14 cellular contexts compared by ENCODE assay signal in genomic region chr11:78432956-78433355, GRCh38.
"Had no signal": no experiment of that assay in that cellular context is flagged by ENCODE, and none has a peak within 500 bp of the region (broad histone marks: within the 10 kb centered on the region; RNA-seq: fewer than 3 reads in every experiment).

No MANE protein-coding gene starts in this region.

- H3K27ac ChIP-seq: lower lobe of right lung, thyroid gland, vagina had no signal

- H3K4me1 ChIP-seq: vagina had no signal

- H3K4me3 ChIP-seq: lower lobe of right lung, thyroid gland, vagina had no signal

- DNase-seq: activated CD4-positive, CD25-positive, alpha-beta regulatory T cell; activated CD8-positive, alpha-beta memory T cell treated with anti-CD3 and anti-CD28 coated beads, Interleukin-2, amount 50 U/mL, for 48 hours; activated gamma-delta T cell; lower lobe of right lung; midbrain; stimulated activated CD4-positive, alpha-beta T cell treated with anti-CD3 and anti-CD28 coated beads, Interleukin-12 subunit alpha, Interleukin-12 subunit beta, amount 100 ng/mL, for 4 hours; stimulated activated CD4-positive, alpha-beta T cell treated with anti-CD3 and anti-CD28 coated beads, Interleukin-2, amount 100 ng/mL, for 24 hours; SW 1271 had no signal

- H3K27ac Mint-ChIP-seq: activated CD4-positive, alpha-beta T cell treated with anti-CD3 and anti-CD28 coated beads, Interleukin-2, amount 10 ng/mL, durations not matched to agents 7 days and 5 days; activated naive CD8-positive, alpha-beta T cell; activated T-cell treated with anti-CD3 and anti-CD28 coated beads, Interleukin-2, amount 50 U/mL, for 72 hours; T-helper 2 cell treated with Interferon-gamma antibody and Interleukin-4, amounts not matched to agents 5 μg/mL and 100 μg/mL, for 36 hours had no signal

- ATAC-seq: activated T-cell treated with anti-CD3 and anti-CD28 coated beads, Interleukin-2, amount 50 U/mL, for 72 hours had no signal

- H3K36me3 ChIP-seq: lower lobe of right lung, thyroid gland, vagina had no signal

- H3K27me3 Mint-ChIP-seq: activated CD4-positive, alpha-beta T cell treated with anti-CD3 and anti-CD28 coated beads, Interleukin-2, amount 10 ng/mL, durations not matched to agents 7 days and 5 days; activated naive CD8-positive, alpha-beta T cell had no signal

- H3K4me3 Mint-ChIP-seq: activated CD4-positive, alpha-beta T cell treated with anti-CD3 and anti-CD28 coated beads, Interleukin-2, amount 10 ng/mL, durations not matched to agents 7 days and 5 days; activated naive CD8-positive, alpha-beta T cell; activated T-cell treated with anti-CD3 and anti-CD28 coated beads, Interleukin-2, amount 50 U/mL, for 72 hours; T-helper 2 cell treated with Interferon-gamma antibody and Interleukin-4, amounts not matched to agents 5 μg/mL and 100 μg/mL, for 36 hours had no signal

- H3K27me3 ChIP-seq: thyroid gland, vagina had no signal

- H3K9me3 Mint-ChIP-seq: activated CD4-positive, alpha-beta T cell treated with anti-CD3 and anti-CD28 coated beads, Interleukin-2, amount 10 ng/mL, durations not matched to agents 7 days and 5 days; activated T-cell treated with anti-CD3 and anti-CD28 coated beads, Interleukin-2, amount 50 U/mL, for 72 hours; T-helper 2 cell treated with Interferon-gamma antibody and Interleukin-4, amounts not matched to agents 5 μg/mL and 100 μg/mL, for 36 hours had no signal

- H3K9me3 ChIP-seq: lower lobe of right lung, thyroid gland, vagina had no signal
